22 cellular contexts compared by ENCODE assay signal in genomic region chr2:72964146-72964525, GRCh38. TPM values are rescaled to one million over a fixed set of nuclear protein-coding genes. Genes with fewer than 3 reads are reported as not detected.
"Had no signal": no experiment of that assay in that cellular context is flagged by ENCODE, and none has a peak within 500 bp of the region (broad histone marks: within the 10 kb centered on the region; RNA-seq: fewer than 3 reads in every experiment).

No MANE protein-coding gene starts in this region.

- DNase-seq: effector memory CD8-positive, alpha-beta T cell; esophagus squamous epithelium; foreskin fibroblast; glutamatergic neuron; left colon; naive thymus-derived CD4-positive, alpha-beta T cell; nephron progenitor cell; nucleus accumbens; right cardiac atrium; stimulated activated CD4-positive, alpha-beta T cell treated with anti-CD3 and anti-CD28 coated beads, Interleukin-2, amount 100 ng/mL, for 48 hours; stimulated activated naive CD8-positive, alpha-beta T cell treated with anti-CD3 and anti-CD28 coated beads, Interleukin-15, Interleukin-2, amounts not matched to agents 100 U/mL and 50 U/mL, for 24 hours had no signal

- H3K9me3 ChIP-seq: esophagus squamous epithelium, gastroesophageal sphincter, pancreas, tibial nerve had no signal

- H3K4me2 ChIP-seq: smooth muscle cell had no signal

- H3K27me3 ChIP-seq: esophagus squamous epithelium, gastroesophageal sphincter, pancreas, tibial nerve had no signal

- H3K27me3 Mint-ChIP-seq: central memory CD8-positive, alpha-beta T cell; effector memory CD8-positive, alpha-beta T cell; naive thymus-derived CD4-positive, alpha-beta T cell; progenitor cell of endocrine pancreas had no signal

- H3K27ac ChIP-seq: epithelial cell of prostate, esophagus squamous epithelium, gastroesophageal sphincter, pancreas, tibial nerve had no signal

- ATAC-seq: effector memory CD8-positive, alpha-beta T cell; gastroesophageal sphincter; left colon; naive thymus-derived CD4-positive, alpha-beta T cell; pancreas; right cardiac atrium; stimulated activated naive CD8-positive, alpha-beta T cell treated with anti-CD3 and anti-CD28 coated beads, Interleukin-15, Interleukin-2, amounts not matched to agents 100 U/mL and 50 U/mL, for 24 hours had no signal

- H3K4me1 ChIP-seq: esophagus squamous epithelium, gastroesophageal sphincter, pancreas, tibial nerve had no signal

- H3K27ac Mint-ChIP-seq: effector memory CD8-positive, alpha-beta T cell; naive thymus-derived CD4-positive, alpha-beta T cell; nephron progenitor cell; progenitor cell of endocrine pancreas had no signal

- H3K36me3 ChIP-seq: esophagus squamous epithelium, pancreas had no signal

- H3K9me3 Mint-ChIP-seq: central memory CD8-positive, alpha-beta T cell; effector memory CD8-positive, alpha-beta T cell; naive thymus-derived CD4-positive, alpha-beta T cell; nephron progenitor cell had no signal

- H3K4me3 ChIP-seq: esophagus squamous epithelium, gastroesophageal sphincter, pancreas, smooth muscle cell, tibial nerve had no signal

- H3K4me3 Mint-ChIP-seq: central memory CD8-positive, alpha-beta T cell; effector memory CD8-positive, alpha-beta T cell; naive thymus-derived CD4-positive, alpha-beta T cell; nephron progenitor cell had no signal

- H3K36me3 Mint-ChIP-seq: naive thymus-derived CD4-positive, alpha-beta T cell had no signal

RNA-seq across cellular contexts. Expression of gene EMX1, which starts 46.8 kb away (rescaled TPM):
- total RNA-seq: lung microvascular endothelial cell; mesenteric fat pad; mononuclear cell; naive thymus-derived CD4-positive, alpha-beta T cell; right cardiac atrium; smooth muscle cell; tibial nerve; ureter had no signal
